8 cellular contexts compared by ENCODE assay signal in genomic region chr11:58577441-58578135, GRCh38. TPM values are rescaled to one million over a fixed set of nuclear protein-coding genes. Genes with fewer than 3 reads are reported as not detected.
A peak's percentile ranks its signal among the peaks of the same experiment; 100 is the strongest.
DNase-seq lines count a peak whose midpoint lies in the region; ATAC-seq and TF ChIP-seq lines count a peak whose summit lies in the region.

No MANE protein-coding gene starts in this region.

- peaks cover 27% of the 10 kb centered on the region for H4K20me1 ChIP-seq in PC-3 (ENCODE audit: low read length)

- CTCF ChIA-PET in PC-3 (lab: Charles Lee): interaction anchor here (0.6 to 1.1 kb wide), 2 partner anchors 422 to 581 kb away, joined by 4 to 8 read pairs; no protein-coding TSS in a partner anchor

- H3F3A ChIP-seq in PC-3 (ENCODE audit: low read length, unreplicated experiment): peaks cover 20% of the 10 kb centered on the region

- ATAC-seq in GM18861 (IDR thresholded peaks at IDR 0.05; ENCODE audit: unreplicated experiment) (peak; percentile 43), HG03097 (IDR thresholded peaks at IDR 0.05; ENCODE audit: low FRiP score, unreplicated experiment) (peak; percentile 42), PC-3 (no peak; the same call in 1 of the 2 replicates)
- peak; percentile 62 to 63 for ATAC-seq in activated T-cell treated with anti-CD3 and anti-CD28 coated beads, Interleukin-2, amount 50 U/mL, for 72 hours (replicated peaks in 1 of 2)

- H3K27me3 ChIP-seq in PC-3 (ENCODE audit: low read length) (no peaks in the 10 kb centered on the region), tibial artery (no peaks in the 10 kb centered on the region)

- H3K9me2 ChIP-seq in PC-3 (replicated peaks; ENCODE audit: low read length): no peaks in the 10 kb centered on the region

- H3K27me3 Mint-ChIP-seq in activated T-cell treated with anti-CD3 and anti-CD28 coated beads, Interleukin-2, amount 50 U/mL, for 72 hours (ENCODE audit: low read depth): no peaks in the 10 kb centered on the region
- no peaks in the 10 kb centered on the region for H3K27me3 Mint-ChIP-seq in osteocyte (ENCODE audit: unreplicated experiment)

- peak overlapping the region; percentile 69 for H2AFZ ChIP-seq in PC-3 (ENCODE audit: low read length)

- H3K4me2 ChIP-seq in PC-3 (ENCODE audit: low read length): peak overlapping the region; percentile 92

- no peak for TF ChIP-seq CTCF in PC-3 (conservative IDR thresholded peaks at IDR 0.05; ENCODE audit: low read depth, low read length)
- no peak for TF ChIP-seq CTCF in osteocyte (IDR thresholded peaks at IDR 0.05)
- TF ChIP-seq CTCF in tibial artery (IDR thresholded peaks at IDR 0.05): no peak

- TSS peak; percentile 60 for BruUV-seq in PC-3 (replicated peaks; lab: Mats Ljungman, UMichigan)

- intact Hi-C loops in PC-3 (cut with micrococcal nuclease): loop anchor here (1.0 to 5.0 kb wide), 8 partner anchors 53 to 1255 kb away; partner anchors contain the start of genes FAM111A, MED19, TMX2 and TNKS1BP1
- intact Hi-C loops in tibial artery (cut with DNase I; ENCODE audit: low total_unique reads): loop anchor here (5.0 to 10.0 kb wide), 2 partner anchors 97 to 910 kb away; partner anchors contain the start of gene ZDHHC5

- peak overlapping the region; percentile 86 to 89 for H3K4me3 Mint-ChIP-seq in activated T-cell treated with anti-CD3 and anti-CD28 coated beads, Interleukin-2, amount 50 U/mL, for 72 hours
- peak overlapping the region; percentile 99 for H3K4me3 Mint-ChIP-seq in osteocyte (ENCODE audit: unreplicated experiment)

- H3K4me1 ChIP-seq in PC-3 (ENCODE audit: insufficient read depth, low read length) (peaks cover 67% of the 10 kb centered on the region), tibial artery (peaks cover 0 to 73% (median 54%) of the 10 kb centered on the region in 4 donors)

- peaks cover 60% of the 10 kb centered on the region for H3K79me2 ChIP-seq in PC-3 (ENCODE audit: low read length)

- H3K36me3 ChIP-seq in PC-3 (ENCODE audit: low read depth, low read length) (peaks cover 4% of the 10 kb centered on the region; the same call in 1 of the 2 replicates), tibial artery (peaks cover 0 to 4% (median 0%) of the 10 kb centered on the region in 3 donors)

- H3K4me3 ChIP-seq in PC-3 (ENCODE audit: low read length): peak overlapping the region; percentile 80
- H3K4me3 ChIP-seq in tibial artery: peak overlapping the region; percentile 90 to 98

- POLR2A ChIA-PET in PC-3 (lab: Charles Lee; ENCODE audit: unreplicated experiment): interaction anchor here (0.6 to 0.7 kb wide), 2 partner anchors 64 to 211 kb away, joined by 4 to 8 read pairs; no protein-coding TSS in a partner anchor

- H3K9ac ChIP-seq in PC-3 (ENCODE audit: low read length): peak overlapping the region; percentile 99

- H3K9me3 Mint-ChIP-seq in activated T-cell treated with anti-CD3 and anti-CD28 coated beads, Interleukin-2, amount 50 U/mL, for 72 hours: no peaks in the 10 kb centered on the region
- H3K9me3 Mint-ChIP-seq in osteocyte (ENCODE audit: unreplicated experiment): no peaks in the 10 kb centered on the region

- in situ Hi-C loops in ACHN (cut with HindIII; ENCODE audit: low pct_ligation_motif_present, low pct_unique_long_range_greater_than_20kb, low sequenced_read_pairs): no loop called here

- H3K9me3 ChIP-seq in PC-3 (ENCODE audit: low read length) (no peaks in the 10 kb centered on the region), tibial artery (no peaks in the 10 kb centered on the region)

- peaks cover 54% of the 10 kb centered on the region for H3K4me1 Mint-ChIP-seq in activated T-cell treated with anti-CD3 and anti-CD28 coated beads, Interleukin-2, amount 50 U/mL, for 72 hours (ENCODE audit: low read depth)
- H3K4me1 Mint-ChIP-seq in osteocyte (ENCODE audit: unreplicated experiment): peaks cover 51% of the 10 kb centered on the region

- peak; percentile 69 for DNase-seq in ACHN
- peak; percentile 82 for DNase-seq in PC-3
- peak; percentile 77 to 88 for DNase-seq in activated T-cell treated with anti-CD3 and anti-CD28 coated beads, Interleukin-2, amount 50 U/mL, for 72 hours
- peak; percentile 21 for DNase-seq in fibroblast of the conjunctiva (ENCODE audit: low read depth)
- DNase-seq in osteocyte (ENCODE audit: extremely low spot score, unreplicated experiment): no peak
- peak in 1 of 2 donors; percentile 62 for DNase-seq in tibial artery

- peak overlapping the region; percentile 97 for H3K27ac Mint-ChIP-seq in activated T-cell treated with anti-CD3 and anti-CD28 coated beads, Interleukin-2, amount 50 U/mL, for 72 hours
- H3K27ac Mint-ChIP-seq in osteocyte (ENCODE audit: unreplicated experiment): peak overlapping the region; percentile 99

- peaks cover 17 to 22% of the 10 kb centered on the region in 2 donors for H3K36me3 Mint-ChIP-seq in activated T-cell treated with anti-CD3 and anti-CD28 coated beads, Interleukin-2, amount 50 U/mL, for 72 hours (ENCODE audit: insufficient read depth in 2 of 2)
- no peaks in the 10 kb centered on the region for H3K36me3 Mint-ChIP-seq in osteocyte (ENCODE audit: unreplicated experiment)

- H3K27ac ChIP-seq in PC-3 (ENCODE audit: low read length) (peak overlapping the region; percentile 97), tibial artery (peak overlapping the region; percentile 100)

RNA-seq across cellular contexts. Expression of gene ZFP91, which starts 1.3 kb away (rescaled TPM):
- total RNA-seq in PC-3 (2014; rRNA removed) (56.2 and 71.9 TPM in 2 replicates), osteocyte (55.4 and 56.7 TPM in 2 replicates)
- total RNA-seq in activated T-cell treated with anti-CD3 and anti-CD28 coated beads, Interleukin-2, amount 50 U/mL, for 72 hours: 10 to 100 TPM; 43.4 to 48.4 TPM

RNA-seq across cellular contexts. Expression of gene LPXN, which starts 1.9 kb away (rescaled TPM):
- total RNA-seq in PC-3 (2014; rRNA removed): 12.1 and 20.2 TPM in 2 replicates
- 100 to 1,000 TPM; 113 to 121 TPM for total RNA-seq in activated T-cell treated with anti-CD3 and anti-CD28 coated beads, Interleukin-2, amount 50 U/mL, for 72 hours
- total RNA-seq in osteocyte: 6.2 and 7.3 TPM in 2 replicates

RNA-seq across cellular contexts. Expression of gene CNTF, which starts 44.9 kb away (rescaled TPM):
- total RNA-seq in PC-3 (2014; rRNA removed) (1.6 and 2.8 TPM in 2 replicates), osteocyte (1.1 and 1.6 TPM in 2 replicates)
- total RNA-seq in activated T-cell treated with anti-CD3 and anti-CD28 coated beads, Interleukin-2, amount 50 U/mL, for 72 hours: 1 to 10 TPM; 4.5 to 5.0 TPM
